Comparison of ENCODE assay signal across 8 cellular contexts in the genomic region with DNA sequence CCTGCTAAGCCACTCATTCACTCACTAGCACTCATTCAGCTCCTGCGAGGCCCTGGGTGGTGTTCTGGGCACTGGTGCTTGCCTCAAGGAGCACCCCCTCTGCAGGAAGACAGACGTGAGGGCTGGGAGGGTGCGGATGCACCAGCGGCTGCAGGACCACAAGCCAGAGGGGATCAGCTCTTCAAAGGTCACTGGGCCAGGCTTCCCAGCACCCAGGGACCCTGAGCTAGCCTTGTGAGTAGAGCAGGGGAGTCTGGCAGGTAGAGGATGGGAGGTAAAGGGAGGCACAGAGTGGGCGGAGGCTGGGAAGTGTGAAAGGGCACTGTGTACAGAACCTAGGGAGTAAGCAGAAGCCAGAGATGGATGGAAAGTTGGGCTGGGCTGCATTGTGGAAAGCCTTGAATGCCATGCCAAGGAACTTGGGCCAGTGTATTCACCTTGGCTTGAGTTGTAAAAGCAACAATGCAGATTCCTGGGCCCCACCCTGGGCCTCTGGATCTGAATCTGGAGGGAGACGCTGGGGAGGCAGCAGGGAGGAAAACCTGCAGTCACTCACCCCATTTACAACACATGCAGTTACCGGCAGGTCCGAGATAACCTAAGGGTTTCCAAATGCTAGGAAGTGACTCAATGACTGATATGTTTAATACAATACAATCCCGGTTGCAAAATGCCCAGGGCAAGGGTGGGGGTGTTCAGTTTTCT.
DNase-seq lines count a peak whose midpoint lies in the region; ATAC-seq and FAIRE-seq lines count a peak whose summit lies in the region.

No MANE protein-coding gene starts in this region.

- peak overlapping the region; percentile 64 for H3K4me3 ChIP-seq in adipocyte (ENCODE audit: low read length)

- H3K36me3 ChIP-seq in adipocyte (ENCODE audit: control insufficient read depth, insufficient read depth, low read length, severe bottlenecking): no peaks in the 10 kb centered on the region

- DNase-seq in EH (ENCODE audit: low read depth) (peak; percentile 54), RCC 7860 (ENCODE audit: low spot score) (peak; percentile 56), adipocyte (ENCODE audit: low read depth) (peak; percentile 27), hepatic stellate cell (ENCODE audit: low spot score) (peak; percentile 60), cortex of kidney (lab: John Stamatoyannopoulos, UW) (no peak), ecto neural progenitor cell (ENCODE audit: low spot score) (no peak)
- peak; percentile 28 to 31 for DNase-seq in stimulated activated CD4-positive, alpha-beta T cell treated with anti-CD3 and anti-CD28 coated beads, Interleukin-15, amount 100 ng/mL, for 1 hour (ENCODE audit: low read depth in 1 of 2, low spot score in 1 of 2)

- no peak for ATAC-seq in GM19397 (IDR thresholded peaks at IDR 0.05; ENCODE audit: unreplicated experiment)

- FAIRE-seq in RCC 7860 (lab: Jason Lieb, UNC): no peak

- H3K9me3 ChIP-seq in adipocyte (ENCODE audit: control insufficient read depth, low read length): no peaks in the 10 kb centered on the region

- peak overlapping the region; percentile 55 for H3K9ac ChIP-seq in adipocyte (ENCODE audit: low read length)

- peaks cover 22% of the 10 kb centered on the region for H3K4me1 ChIP-seq in adipocyte (ENCODE audit: control insufficient read depth, insufficient read depth, low read length)

- H3K27me3 ChIP-seq in adipocyte (replicated peaks; ENCODE audit: control insufficient read depth, insufficient read depth, low read length): no peaks in the 10 kb centered on the region

Comparison
In these comparisons a context has a peak if more than half of its experiments do, and no peak if none do; other contexts are left out.
1. DNase-seq: peak in EH (single experiment), RCC 7860 (single experiment), adipocyte (single experiment), hepatic stellate cell (single experiment) and stimulated activated CD4-positive, alpha-beta T cell treated with anti-CD3 and anti-CD28 coated beads, Interleukin-15, amount 100 ng/mL, for 1 hour (2 of 2); none in cortex of kidney (single experiment) and ecto neural progenitor cell (single experiment).